7 cellular contexts compared by ENCODE assay signal in the genomic region with DNA sequence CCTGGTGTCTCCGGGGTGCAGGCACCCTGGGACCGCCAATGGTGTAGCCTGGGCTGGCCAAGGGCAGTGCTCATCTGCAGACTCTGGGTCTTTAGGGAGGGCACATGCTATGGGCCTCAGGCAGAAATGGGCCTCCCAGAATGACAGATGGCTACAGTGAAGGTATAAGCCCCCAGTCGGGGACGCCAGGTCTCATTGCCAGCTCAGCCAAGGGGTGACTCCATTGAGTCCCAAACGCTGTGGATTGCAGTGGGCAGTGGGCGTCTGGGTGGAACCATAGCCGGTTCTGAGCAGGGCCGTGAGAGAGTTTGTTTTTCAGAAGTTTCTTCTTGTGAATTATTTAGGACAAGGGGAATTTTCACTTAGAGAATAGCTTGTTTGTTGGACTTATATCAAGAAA.
"Had no signal": no experiment of that assay in that cellular context is flagged by ENCODE, and none has a peak within 500 bp of the region (broad histone marks: within the 10 kb centered on the region; RNA-seq: fewer than 3 reads in every experiment).

No MANE protein-coding gene starts in this region.

- DNase-seq: H9, HCEC 1CT had no signal

- H3K4me3 ChIP-seq: GM23338 had no signal

- ATAC-seq: GM23338, HepG2 had no signal

- FAIRE-seq: H1, H54, HepG2 had no signal

- H3K27ac ChIP-seq: HL-60 had no signal
